ENCODE assay signal across 22 cellular contexts in the genomic region with DNA sequence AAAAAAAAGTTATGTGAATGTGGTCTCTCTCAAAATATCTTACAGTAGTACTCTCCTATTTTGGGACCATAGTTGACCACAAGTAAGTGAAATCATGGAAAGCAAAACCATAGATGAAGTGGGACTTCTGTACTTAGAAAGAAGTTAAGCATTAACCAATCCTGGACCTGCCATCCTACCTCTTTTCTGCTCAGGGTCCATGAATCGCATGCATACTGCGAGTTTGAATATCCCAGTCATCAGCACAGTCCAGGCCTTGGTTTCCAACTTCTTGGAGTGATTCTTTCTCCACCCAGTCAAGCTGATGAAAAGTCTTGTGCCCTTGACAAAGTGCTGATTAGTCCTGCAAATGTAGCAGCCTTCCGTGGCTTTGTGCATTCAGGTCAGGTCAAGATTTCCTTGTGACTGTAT. TPM values are rescaled to one million over a fixed set of nuclear protein-coding genes. Genes with fewer than 3 reads are reported as not detected.
A peak's percentile ranks its signal among the peaks of the same experiment; 100 is the strongest.
DNase-seq lines count a peak whose midpoint lies in the region; ATAC-seq, FAIRE-seq and TF ChIP-seq lines count a peak whose summit lies in the region.
"Had no signal": no experiment of that assay in that cellular context is flagged by ENCODE, and none has a peak within 500 bp of the region (broad histone marks: within the 10 kb centered on the region; RNA-seq: fewer than 3 reads in every experiment).

No MANE protein-coding gene starts in this region.

- H3K9ac ChIP-seq in keratinocyte (ENCODE audit: control insufficient read depth, extremely low read depth, insufficient read depth, low read length) (no peak overlapping the region), smooth muscle cell (ENCODE audit: low read depth) (no peak overlapping the region)

- TF ChIP-seq CTCF in HEK293 (tag by site-specific recombination; IDR thresholded peaks at IDR 0.05) (no peak), RWPE2 (IDR thresholded peaks at IDR 0.05; ENCODE audit: poor library complexity, severe bottlenecking) (no peak), keratinocyte (optimal IDR thresholded peaks at IDR 0.05 in 1 of 3, IDR thresholded peaks at IDR 0.05 in 1 of 3, conservative IDR thresholded peaks at IDR 0.05 in 1 of 3; ENCODE audit: extremely low read depth in 1 of 3, insufficient read depth in 2 of 3, low read length in 3 of 3) (no peak), smooth muscle cell (IDR thresholded peaks at IDR 0.05; ENCODE audit: borderline replicate concordance, insufficient read depth, poor library complexity, severe bottlenecking) (no peak)

- peak; percentile 75 for FAIRE-seq in keratinocyte (lab: Jason Lieb, UNC)

- CTCF ChIA-PET in HEK293 (lab: Yijun Ruan, JAX) = interaction anchor here (0.6 kb wide), 1 partner anchor 642 kb away, joined by 3 read pairs; no protein-coding TSS in a partner anchor

- POLR2A ChIA-PET in HEK293 (lab: Yijun Ruan, JAX) = interaction anchor here (0.6 kb wide), 1 partner anchor 92 kb away, joined by 4 read pairs; no protein-coding TSS in a partner anchor

- H3K4me3 ChIP-seq in HEK293 (ENCODE audit: low read depth, low read length) (no peak overlapping the region), RWPE2 (ENCODE audit: severe bottlenecking) (no peak overlapping the region), keratinocyte (ENCODE audit: control insufficient read depth in 2 of 3, extremely low read depth in 1 of 3, insufficient read depth in 2 of 3, low read depth in 1 of 3, low read length in 3 of 3) (no peak overlapping the region), smooth muscle cell (no peak overlapping the region)
- H3K4me3 ChIP-seq: breast epithelium, esophagus squamous epithelium, Peyer's patch, upper lobe of left lung had no signal

- no peak for ATAC-seq in RWPE2 (ENCODE audit: low read depth)
- ATAC-seq in GM18502 (IDR thresholded peaks at IDR 0.05; ENCODE audit: poor library complexity, unreplicated experiment) = no peak
- ATAC-seq: activated CD8-positive, alpha-beta T cell treated with anti-CD3 and anti-CD28 coated beads, Interleukin-2, amount 10 ng/mL, durations not matched to agents 7 days and 5 days; activated naive CD4-positive, alpha-beta T cell treated with anti-CD3 and anti-CD28 coated beads, Interleukin-2, amount 50 U/mL, for 72 hours; activated T-cell treated with anti-CD3 and anti-CD28 coated beads, Interleukin-2, amount 50 U/mL, for 72 hours had no signal

- H3K79me2 ChIP-seq in keratinocyte (ENCODE audit: control insufficient read depth, insufficient read depth, low read length) = peaks cover 36% of the 10 kb centered on the region
- peaks cover 84% of the 10 kb centered on the region for H3K79me2 ChIP-seq in smooth muscle cell (ENCODE audit: low read depth)

- peaks cover 16% of the 10 kb centered on the region for H3F3A ChIP-seq in smooth muscle cell (ENCODE audit: low read depth)

- dilution Hi-C loops in keratinocyte (cut with MboI; ENCODE audit: extremely low pct_ligation_motif_present, low sequenced_read_pairs) = no loop called here

- no peak for DNase-seq in RWPE2 (ENCODE audit: low spot score)
- no peak for DNase-seq in keratinocyte (ENCODE audit: low read depth, low spot score)
- no peak for DNase-seq in smooth muscle cell (lab: John Stamatoyannopoulos, UW; ENCODE audit: unreplicated experiment)
- DNase-seq in NCI-H1436 treated with DMSO at 0.1 percent for 48 hours (lab: John Stamatoyannopoulos, UW) = no peak
- no peak for DNase-seq in activated T-cell treated with anti-CD3 and anti-CD28 coated beads, Interleukin-2, amount 50 U/mL, for 1 hour
- no peak for DNase-seq in A172 (ENCODE audit: low spot score)
- DNase-seq: activated CD8-positive, alpha-beta T cell treated with anti-CD3 and anti-CD28 coated beads, Interleukin-2, amount 10 ng/mL, durations not matched to agents 7 days and 5 days; activated T-cell treated with anti-CD3 and anti-CD28 coated beads, Interleukin-2, amount 50 U/mL, for 72 hours; C1 segment of cervical spinal cord; esophagus squamous epithelium; head of caudate nucleus; immature natural killer cell; NCI-H774; Peyer's patch; retina; stimulated activated CD4-positive, alpha-beta T cell treated with anti-CD3 and anti-CD28 coated beads, Interleukin-15, amount 100 ng/mL, for 24 hours; stimulated activated naive CD4-positive, alpha-beta T cell treated with Interleukin-2 at 50 U/mL for 16 hours; upper lobe of left lung had no signal

- H3K27me3 ChIP-seq in RWPE2 (ENCODE audit: insufficient read depth, poor library complexity, severe bottlenecking) (no peaks in the 10 kb centered on the region), keratinocyte (ENCODE audit: control insufficient read depth, extremely low read depth, insufficient read depth, low read length) (no peaks in the 10 kb centered on the region), smooth muscle cell (ENCODE audit: low read depth) (no peaks in the 10 kb centered on the region)
- H3K27me3 ChIP-seq: breast epithelium, esophagus squamous epithelium, Peyer's patch, upper lobe of left lung had no signal

- H3K4me2 ChIP-seq in keratinocyte (ENCODE audit: control insufficient read depth, extremely low read depth, insufficient read depth, low read depth, low read length) (no peak overlapping the region), smooth muscle cell (peak overlapping the region; percentile 36)

- H2AFZ ChIP-seq in keratinocyte (ENCODE audit: control insufficient read depth, low read length) (no peak overlapping the region), smooth muscle cell (ENCODE audit: low read depth) (no peak overlapping the region)

- no peak overlapping the region for H3K27ac ChIP-seq in HEK293 (ENCODE audit: extremely low read depth, low read depth, low read length)
- H3K27ac ChIP-seq in RWPE2 (ENCODE audit: poor library complexity, severe bottlenecking) = peak overlapping the region; percentile 28
- H3K27ac ChIP-seq in keratinocyte (ENCODE audit: control insufficient read depth, insufficient read depth, low read length) = no peak overlapping the region
- H3K27ac ChIP-seq in smooth muscle cell (ENCODE audit: low read depth) = peak overlapping the region; percentile 85
- H3K27ac ChIP-seq: breast epithelium, esophagus squamous epithelium, Peyer's patch, upper lobe of left lung had no signal

- H3K4me1 ChIP-seq in HEK293 (ENCODE audit: control insufficient read depth, insufficient read depth, low read length) (peaks cover 8% of the 10 kb centered on the region), RWPE2 (ENCODE audit: insufficient read depth, poor library complexity, severe bottlenecking) (peaks cover 20% of the 10 kb centered on the region), keratinocyte (ENCODE audit: control insufficient read depth, extremely low read depth, insufficient read depth, low read length) (peaks cover 27% of the 10 kb centered on the region), smooth muscle cell (ENCODE audit: low read depth) (peaks cover 33% of the 10 kb centered on the region)
- H3K4me1 ChIP-seq: breast epithelium had no signal

- no peaks in the 10 kb centered on the region for H3K9me3 ChIP-seq in HEK293 (ENCODE audit: control insufficient read depth, insufficient read depth, low read depth, low read length)
- no peaks in the 10 kb centered on the region for H3K9me3 ChIP-seq in RWPE2 (ENCODE audit: severe bottlenecking)
- no peaks in the 10 kb centered on the region for H3K9me3 ChIP-seq in keratinocyte (ENCODE audit: control insufficient read depth, low read depth, low read length)
- H3K9me3 ChIP-seq in smooth muscle cell (replicated peaks; ENCODE audit: low read depth) = no peaks in the 10 kb centered on the region
- H3K9me3 ChIP-seq: breast epithelium, esophagus squamous epithelium, Peyer's patch, upper lobe of left lung had no signal

- H4K20me1 ChIP-seq in keratinocyte (ENCODE audit: control insufficient read depth, extremely low read depth, insufficient read depth, low read length) = no peaks in the 10 kb centered on the region
- H4K20me1 ChIP-seq in smooth muscle cell (ENCODE audit: low read depth) = no peaks in the 10 kb centered on the region

- 30% methylated on average over 3 of the region's 3 CpGs for WGBS in smooth muscle cell (ENCODE audit: low lambda C conversion rate)

- no peaks in the 10 kb centered on the region for H3K9me1 ChIP-seq in keratinocyte (ENCODE audit: control insufficient read depth, extremely low read depth, insufficient read depth, low read length)

- H3K36me3 ChIP-seq in HEK293 (ENCODE audit: control insufficient read depth in 2 of 2, insufficient read depth in 1 of 2, low read length in 2 of 2) = peaks cover 0 to 4% of the 10 kb centered on the region in 2 experiments; a peak in 1 of 3 replicates
- H3K36me3 ChIP-seq in RWPE2 (ENCODE audit: low read depth) = peaks cover 20% of the 10 kb centered on the region
- H3K36me3 ChIP-seq in keratinocyte (ENCODE audit: control insufficient read depth in 2 of 2, extremely low read depth in 1 of 2, insufficient read depth in 2 of 2, low read length in 2 of 2) = peaks cover 0 to 4% of the 10 kb centered on the region in 2 experiments
- H3K36me3 ChIP-seq in smooth muscle cell (ENCODE audit: low read depth) = no peaks in the 10 kb centered on the region
- H3K36me3 ChIP-seq: breast epithelium, Peyer's patch, upper lobe of left lung had no signal

TF ChIP-seq in HEK293, 187 proteins besides CTCF, POLR2A, EP300 and RAD21 (continues in another document):
- no peak for TF ChIP-seq ZNF184 (tag by site-specific recombination; IDR thresholded peaks at IDR 0.05)

RNA-seq across cellular contexts. Expression of gene RNF217, which starts 46.0 kb away (rescaled TPM):
- 40.4 to 47.3 TPM (median 44.0 TPM) in 3 replicates for polyA plus RNA-seq in keratinocyte
- 12.4 TPM for polyA plus RNA-seq in keratinocyte (2011; ENCODE audit: low read depth)
- polyA plus RNA-seq in keratinocyte (2011; cell fraction: cytosol; rRNA removed) = 28.3 and 53.2 TPM in 2 replicates
- polyA plus RNA-seq in keratinocyte (2011; cell fraction: nucleus; rRNA removed) = 82.3 and 95.8 TPM in 2 replicates
- 13.2 and 25.2 TPM in 2 replicates for polyA plus RNA-seq in keratinocyte (2012; ENCODE audit: low replicate concordance)
- 57.8 to 164 TPM (median 156 TPM) in 3 replicates for polyA minus RNA-seq in keratinocyte
- polyA minus RNA-seq in keratinocyte (2011; cell fraction: cytosol; rRNA and poly(A)+ RNA removed) = 41.8 TPM
- polyA minus RNA-seq in keratinocyte (2011; cell fraction: nucleus; rRNA and poly(A)+ RNA removed) = 82.7 and 161 TPM in 2 replicates
- total RNA-seq in smooth muscle cell = 89.7 and 127 TPM in 2 replicates
- polyA plus RNA-seq in smooth muscle cell = 15.6 and 25.7 TPM in 2 replicates
- 4.4 and 9.9 TPM in 2 replicates for total RNA-seq in A172 (2014; rRNA removed; shearing (Covaris generic))

Comparison
In these comparisons a context has a peak if more than half of its experiments do, and no peak if none do; other contexts are left out.
1. H3K27ac ChIP-seq: peak in RWPE2 (single experiment) and smooth muscle cell (single experiment); none in HEK293 (single experiment) and keratinocyte (single experiment).